1 cellular context compared by ENCODE assay signal in the genomic region with DNA sequence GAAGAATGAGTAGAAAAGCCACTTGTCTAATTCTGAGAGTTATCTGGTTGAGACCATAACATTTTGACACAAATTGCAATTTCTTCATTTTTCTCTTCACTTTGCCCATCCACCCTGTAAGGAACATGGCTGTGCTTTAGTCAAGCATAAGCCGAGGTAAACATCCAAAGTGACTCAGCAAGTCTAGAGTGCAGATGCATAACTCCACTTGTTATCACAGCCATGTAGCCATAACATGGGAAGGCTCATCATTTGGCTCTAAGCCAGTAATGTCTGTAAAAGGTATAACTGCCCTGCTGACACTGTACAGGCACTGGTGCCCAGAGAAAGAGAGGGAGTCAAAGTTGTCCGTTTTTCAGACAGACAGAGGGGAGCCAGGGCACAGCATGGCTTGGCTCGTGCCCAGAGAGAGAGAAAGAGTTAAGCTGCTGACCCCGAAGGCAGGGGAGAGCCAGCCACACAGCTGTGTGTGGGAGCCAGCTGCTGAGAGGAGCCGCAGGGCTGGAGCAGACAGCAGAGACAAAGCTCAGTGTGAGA.
TF ChIP-seq lines count a peak whose summit lies in the region.

No MANE protein-coding gene starts in this region.

TF ChIP-seq in HepG2, 621 proteins besides CTCF, POLR2A, EP300 and RAD21 (continued from another document):
- TF ChIP-seq, protein P1, sequence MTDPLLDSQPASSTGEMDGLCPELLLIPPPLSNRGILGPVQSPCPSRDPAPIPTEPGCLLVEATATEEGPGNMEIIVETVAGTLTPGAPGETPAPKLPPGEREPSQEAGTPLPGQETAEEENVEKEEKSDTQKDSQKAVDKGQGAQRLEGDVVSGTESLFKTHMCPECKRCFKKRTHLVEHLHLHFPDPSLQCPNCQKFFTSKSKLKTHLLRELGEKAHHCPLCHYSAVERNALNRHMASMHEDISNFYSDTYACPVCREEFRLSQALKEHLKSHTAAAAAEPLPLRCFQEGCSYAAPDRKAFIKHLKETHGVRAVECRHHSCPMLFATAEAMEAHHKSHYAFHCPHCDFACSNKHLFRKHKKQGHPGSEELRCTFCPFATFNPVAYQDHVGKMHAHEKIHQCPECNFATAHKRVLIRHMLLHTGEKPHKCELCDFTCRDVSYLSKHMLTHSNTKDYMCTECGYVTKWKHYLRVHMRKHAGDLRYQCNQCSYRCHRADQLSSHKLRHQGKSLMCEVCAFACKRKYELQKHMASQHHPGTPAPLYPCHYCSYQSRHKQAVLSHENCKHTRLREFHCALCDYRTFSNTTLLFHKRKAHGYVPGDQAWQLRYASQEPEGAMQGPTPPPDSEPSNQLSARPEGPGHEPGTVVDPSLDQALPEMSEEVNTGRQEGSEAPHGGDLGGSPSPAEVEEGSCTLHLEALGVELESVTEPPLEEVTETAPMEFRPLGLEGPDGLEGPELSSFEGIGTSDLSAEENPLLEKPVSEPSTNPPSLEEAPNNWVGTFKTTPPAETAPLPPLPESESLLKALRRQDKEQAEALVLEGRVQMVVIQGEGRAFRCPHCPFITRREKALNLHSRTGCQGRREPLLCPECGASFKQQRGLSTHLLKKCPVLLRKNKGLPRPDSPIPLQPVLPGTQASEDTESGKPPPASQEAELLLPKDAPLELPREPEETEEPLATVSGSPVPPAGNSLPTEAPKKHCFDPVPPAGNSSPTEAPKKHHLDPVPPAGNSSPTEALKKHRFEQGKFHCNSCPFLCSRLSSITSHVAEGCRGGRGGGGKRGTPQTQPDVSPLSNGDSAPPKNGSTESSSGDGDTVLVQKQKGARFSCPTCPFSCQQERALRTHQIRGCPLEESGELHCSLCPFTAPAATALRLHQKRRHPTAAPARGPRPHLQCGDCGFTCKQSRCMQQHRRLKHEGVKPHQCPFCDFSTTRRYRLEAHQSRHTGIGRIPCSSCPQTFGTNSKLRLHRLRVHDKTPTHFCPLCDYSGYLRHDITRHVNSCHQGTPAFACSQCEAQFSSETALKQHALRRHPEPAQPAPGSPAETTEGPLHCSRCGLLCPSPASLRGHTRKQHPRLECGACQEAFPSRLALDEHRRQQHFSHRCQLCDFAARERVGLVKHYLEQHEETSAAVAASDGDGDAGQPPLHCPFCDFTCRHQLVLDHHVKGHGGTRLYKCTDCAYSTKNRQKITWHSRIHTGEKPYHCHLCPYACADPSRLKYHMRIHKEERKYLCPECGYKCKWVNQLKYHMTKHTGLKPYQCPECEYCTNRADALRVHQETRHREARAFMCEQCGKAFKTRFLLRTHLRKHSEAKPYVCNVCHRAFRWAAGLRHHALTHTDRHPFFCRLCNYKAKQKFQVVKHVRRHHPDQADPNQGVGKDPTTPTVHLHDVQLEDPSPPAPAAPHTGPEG (CRISPR knock-in tag; IDR thresholded peaks at IDR 0.05) = no peak
- TF ChIP-seq ZNF225 (CRISPR knock-in tag; IDR thresholded peaks at IDR 0.05) = no peak
- no peak for TF ChIP-seq ZNF430 (CRISPR knock-in tag; IDR thresholded peaks at IDR 0.05)
- TF ChIP-seq NFE2L2 (IDR thresholded peaks at IDR 0.05; ENCODE audit: low read length) = peak; percentile 61; the same call in 1 of the 2 replicates
- TF ChIP-seq FOXM1 (CRISPR knock-in tag; IDR thresholded peaks at IDR 0.05) = no peak
- TF ChIP-seq ZNF510 (CRISPR knock-in tag; IDR thresholded peaks at IDR 0.05; ENCODE audit: low read depth) = no peak
- no peak for TF ChIP-seq ZNF256 (CRISPR knock-in tag; conservative IDR thresholded peaks at IDR 0.05)
- TF ChIP-seq ZSCAN31 (CRISPR knock-in tag; IDR thresholded peaks at IDR 0.05; ENCODE audit: low read depth) = peak; percentile 87
- no peak for TF ChIP-seq PITX1 (CRISPR knock-in tag; IDR thresholded peaks at IDR 0.05)
- TF ChIP-seq SAFB2 (CRISPR knock-in tag; IDR thresholded peaks at IDR 0.05; ENCODE audit: borderline replicate concordance, low read depth) = no peak
- TF ChIP-seq, protein P2, sequence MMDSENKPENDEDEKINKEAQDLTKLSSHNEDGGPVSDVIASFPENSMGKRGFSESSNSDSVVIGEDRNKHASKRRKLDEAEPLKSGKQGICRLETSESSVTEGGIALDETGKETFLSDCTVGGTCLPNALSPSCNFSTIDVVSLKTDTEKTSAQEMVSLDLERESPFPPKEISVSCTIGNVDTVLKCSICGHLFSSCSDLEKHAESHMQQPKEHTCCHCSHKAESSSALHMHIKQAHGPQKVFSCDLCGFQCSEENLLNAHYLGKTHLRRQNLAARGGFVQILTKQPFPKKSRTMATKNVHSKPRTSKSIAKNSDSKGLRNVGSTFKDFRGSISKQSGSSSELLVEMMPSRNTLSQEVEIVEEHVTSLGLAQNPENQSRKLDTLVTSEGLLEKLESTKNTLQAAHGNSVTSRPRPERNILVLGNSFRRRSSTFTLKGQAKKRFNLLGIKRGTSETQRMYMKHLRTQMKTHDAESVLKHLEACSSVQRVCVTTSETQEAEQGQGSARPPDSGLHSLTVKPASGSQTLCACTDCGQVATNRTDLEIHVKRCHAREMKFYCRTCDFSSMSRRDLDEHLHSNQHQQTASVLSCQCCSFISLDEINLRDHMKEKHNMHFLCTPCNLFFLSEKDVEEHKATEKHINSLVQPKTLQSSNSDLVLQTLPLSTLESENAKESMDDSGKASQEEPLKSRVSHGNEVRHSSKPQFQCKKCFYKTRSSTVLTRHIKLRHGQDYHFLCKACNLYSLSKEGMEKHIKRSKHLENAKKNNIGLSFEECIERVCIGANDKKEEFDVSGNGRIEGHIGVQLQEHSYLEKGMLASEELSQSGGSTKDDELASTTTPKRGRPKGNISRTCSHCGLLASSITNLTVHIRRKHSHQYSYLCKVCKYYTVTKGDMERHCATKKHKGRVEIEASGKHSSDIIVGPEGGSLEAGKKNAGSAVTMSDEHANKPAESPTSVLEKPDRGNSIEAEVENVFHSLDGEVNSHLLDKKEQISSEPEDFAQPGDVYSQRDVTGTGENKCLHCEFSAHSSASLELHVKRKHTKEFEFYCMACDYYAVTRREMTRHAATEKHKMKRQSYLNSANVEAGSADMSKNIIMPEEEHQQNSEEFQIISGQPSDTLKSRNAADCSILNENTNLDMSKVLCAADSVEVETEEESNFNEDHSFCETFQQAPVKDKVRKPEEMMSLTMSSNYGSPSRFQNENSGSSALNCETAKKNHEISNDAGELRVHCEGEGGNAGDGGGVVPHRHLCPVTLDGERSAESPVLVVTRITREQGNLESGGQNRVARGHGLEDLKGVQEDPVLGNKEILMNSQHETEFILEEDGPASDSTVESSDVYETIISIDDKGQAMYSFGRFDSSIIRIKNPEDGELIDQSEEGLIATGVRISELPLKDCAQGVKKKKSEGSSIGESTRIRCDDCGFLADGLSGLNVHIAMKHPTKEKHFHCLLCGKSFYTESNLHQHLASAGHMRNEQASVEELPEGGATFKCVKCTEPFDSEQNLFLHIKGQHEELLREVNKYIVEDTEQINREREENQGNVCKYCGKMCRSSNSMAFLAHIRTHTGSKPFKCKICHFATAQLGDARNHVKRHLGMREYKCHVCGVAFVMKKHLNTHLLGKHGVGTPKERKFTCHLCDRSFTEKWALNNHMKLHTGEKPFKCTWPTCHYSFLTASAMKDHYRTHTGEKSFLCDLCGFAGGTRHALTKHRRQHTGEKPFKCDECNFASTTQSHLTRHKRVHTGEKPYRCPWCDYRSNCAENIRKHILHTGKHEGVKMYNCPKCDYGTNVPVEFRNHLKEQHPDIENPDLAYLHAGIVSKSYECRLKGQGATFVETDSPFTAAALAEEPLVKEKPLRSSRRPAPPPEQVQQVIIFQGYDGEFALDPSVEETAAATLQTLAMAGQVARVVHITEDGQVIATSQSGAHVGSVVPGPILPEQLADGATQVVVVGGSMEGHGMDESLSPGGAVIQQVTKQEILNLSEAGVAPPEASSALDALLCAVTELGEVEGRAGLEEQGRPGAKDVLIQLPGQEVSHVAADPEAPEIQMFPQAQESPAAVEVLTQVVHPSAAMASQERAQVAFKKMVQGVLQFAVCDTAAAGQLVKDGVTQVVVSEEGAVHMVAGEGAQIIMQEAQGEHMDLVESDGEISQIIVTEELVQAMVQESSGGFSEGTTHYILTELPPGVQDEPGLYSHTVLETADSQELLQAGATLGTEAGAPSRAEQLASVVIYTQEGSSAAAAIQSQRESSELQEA (CRISPR knock-in tag; IDR thresholded peaks at IDR 0.05; ENCODE audit: not compliant biosample characterization) = no peak
- TF ChIP-seq, protein P3, sequence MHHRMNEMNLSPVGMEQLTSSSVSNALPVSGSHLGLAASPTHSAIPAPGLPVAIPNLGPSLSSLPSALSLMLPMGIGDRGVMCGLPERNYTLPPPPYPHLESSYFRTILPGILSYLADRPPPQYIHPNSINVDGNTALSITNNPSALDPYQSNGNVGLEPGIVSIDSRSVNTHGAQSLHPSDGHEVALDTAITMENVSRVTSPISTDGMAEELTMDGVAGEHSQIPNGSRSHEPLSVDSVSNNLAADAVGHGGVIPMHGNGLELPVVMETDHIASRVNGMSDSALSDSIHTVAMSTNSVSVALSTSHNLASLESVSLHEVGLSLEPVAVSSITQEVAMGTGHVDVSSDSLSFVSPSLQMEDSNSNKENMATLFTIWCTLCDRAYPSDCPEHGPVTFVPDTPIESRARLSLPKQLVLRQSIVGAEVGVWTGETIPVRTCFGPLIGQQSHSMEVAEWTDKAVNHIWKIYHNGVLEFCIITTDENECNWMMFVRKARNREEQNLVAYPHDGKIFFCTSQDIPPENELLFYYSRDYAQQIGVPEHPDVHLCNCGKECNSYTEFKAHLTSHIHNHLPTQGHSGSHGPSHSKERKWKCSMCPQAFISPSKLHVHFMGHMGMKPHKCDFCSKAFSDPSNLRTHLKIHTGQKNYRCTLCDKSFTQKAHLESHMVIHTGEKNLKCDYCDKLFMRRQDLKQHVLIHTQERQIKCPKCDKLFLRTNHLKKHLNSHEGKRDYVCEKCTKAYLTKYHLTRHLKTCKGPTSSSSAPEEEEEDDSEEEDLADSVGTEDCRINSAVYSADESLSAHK (CRISPR knock-in tag; IDR thresholded peaks at IDR 0.05; ENCODE audit: borderline replicate concordance) = no peak
